In the genomic region with DNA sequence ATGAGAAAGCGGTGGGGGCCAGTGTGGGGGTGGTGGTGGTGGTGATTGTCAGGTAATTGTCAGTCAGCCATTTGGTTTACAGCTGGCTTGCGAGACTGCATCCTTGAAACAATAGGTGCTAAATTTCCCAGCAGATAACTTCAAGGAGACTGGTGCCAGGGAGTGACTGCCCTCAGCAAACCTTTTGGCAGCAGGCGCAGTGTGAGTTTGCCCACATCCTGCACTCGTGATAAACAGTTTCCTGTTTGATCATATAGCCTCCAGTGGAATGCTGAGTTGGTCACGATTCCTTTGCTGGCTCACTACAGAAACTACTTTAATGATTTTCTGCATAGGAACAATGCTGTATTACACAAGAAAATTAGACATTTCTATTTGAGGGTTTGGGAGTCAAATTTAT, we compare ENCODE assay signal across 14 cellular contexts. TPM values are rescaled to one million over a fixed set of nuclear protein-coding genes. Genes with fewer than 3 reads are reported as not detected.
DNase-seq lines count a peak whose midpoint lies in the region.
"Had no signal": no experiment of that assay in that cellular context is flagged by ENCODE, and none has a peak within 500 bp of the region (broad histone marks: within the 10 kb centered on the region; RNA-seq: fewer than 3 reads in every experiment).

No MANE protein-coding gene starts in this region.

- peak overlapping the region; percentile 70 for H3K27ac ChIP-seq in mesodermal cell (ENCODE audit: low read depth, low read length, severe bottlenecking)

- H3K4me3 Mint-ChIP-seq in activated CD4-positive, alpha-beta T cell treated with anti-CD3 and anti-CD28 coated beads, Interleukin-2, amount 10 ng/mL, durations not matched to agents 24 days and 14 days: peak overlapping the region; percentile 65
- H3K4me3 Mint-ChIP-seq: brain, nephron had no signal

- intact Hi-C loops in activated CD4-positive, alpha-beta T cell treated with anti-CD3 and anti-CD28 coated beads, Interleukin-2, amount 10 ng/mL, durations not matched to agents 24 days and 14 days (cut with micrococcal nuclease): loop anchor here (1.0 to 5.0 kb wide), 2 partner anchors 45 to 47 kb away; a partner anchor contains a TSS

- H3K4me1 ChIP-seq in mesodermal cell (ENCODE audit: control insufficient read depth, insufficient read depth, low read length, poor library complexity, severe bottlenecking): peaks cover 13% of the 10 kb centered on the region
- H3K4me1 ChIP-seq: spleen had no signal

- no peaks in the 10 kb centered on the region for H3K9me3 ChIP-seq in mesodermal cell (ENCODE audit: control insufficient read depth, low read length)
- H3K9me3 ChIP-seq: spleen had no signal

- H3K4me3 ChIP-seq in mesodermal cell (ENCODE audit: extremely low read depth, insufficient read depth, low read length, poor library complexity, severe bottlenecking): no peak overlapping the region
- H3K4me3 ChIP-seq: spleen had no signal

- in situ Hi-C loops in KBM-7 (cut with MboI; ENCODE audit: low pct_unique_long_range_greater_than_20kb, low sequenced_read_pairs): no loop called here

- H3K36me3 Mint-ChIP-seq in activated CD4-positive, alpha-beta T cell treated with anti-CD3 and anti-CD28 coated beads, Interleukin-2, amount 10 ng/mL, durations not matched to agents 24 days and 14 days (ENCODE audit: low read depth): peaks cover 5% of the 10 kb centered on the region
- H3K36me3 Mint-ChIP-seq: brain had no signal

- no peaks in the 10 kb centered on the region for H3K27me3 Mint-ChIP-seq in activated CD4-positive, alpha-beta T cell treated with anti-CD3 and anti-CD28 coated beads, Interleukin-2, amount 10 ng/mL, durations not matched to agents 24 days and 14 days
- H3K27me3 Mint-ChIP-seq: brain had no signal

- H3K27ac Mint-ChIP-seq in activated CD4-positive, alpha-beta T cell treated with anti-CD3 and anti-CD28 coated beads, Interleukin-2, amount 10 ng/mL, durations not matched to agents 24 days and 14 days: peak overlapping the region; percentile 87
- H3K27ac Mint-ChIP-seq: nephron had no signal

- 63% methylated on average over 3 of the region's 5 CpGs; no CpG with 5 or more reads in 1 of the 2 experiments for WGBS in mesodermal cell (ENCODE audit: insufficient coverage in 2 of 2), 2 experiments

- no peaks in the 10 kb centered on the region for H3K36me3 ChIP-seq in mesodermal cell (ENCODE audit: control insufficient read depth, insufficient read depth, low read length)
- H3K36me3 ChIP-seq: spleen had no signal

- H3K4me1 Mint-ChIP-seq in activated CD4-positive, alpha-beta T cell treated with anti-CD3 and anti-CD28 coated beads, Interleukin-2, amount 10 ng/mL, durations not matched to agents 24 days and 14 days: peaks cover 16% of the 10 kb centered on the region
- H3K4me1 Mint-ChIP-seq: brain, nephron had no signal

- no peaks in the 10 kb centered on the region for H3K9me3 Mint-ChIP-seq in activated CD4-positive, alpha-beta T cell treated with anti-CD3 and anti-CD28 coated beads, Interleukin-2, amount 10 ng/mL, durations not matched to agents 24 days and 14 days
- H3K9me3 Mint-ChIP-seq: brain, nephron had no signal

- DNase-seq in activated CD4-positive, alpha-beta T cell treated with anti-CD3 and anti-CD28 coated beads, Interleukin-2, amount 10 ng/mL, durations not matched to agents 24 days and 14 days: peak; percentile 70
- DNase-seq in activated CD4-positive, alpha-beta T cell treated with anti-CD3 and anti-CD28 coated beads for 1 hour: no peak
- DNase-seq in KBM-7 (peak; percentile 80), NCI-H345 treated with DMSO at 0.1 percent for 48 hours (lab: John Stamatoyannopoulos, UW; ENCODE audit: unreplicated experiment) (no peak), cerebellar cortex (ENCODE audit: low spot score) (no peak), NAMALWA (ENCODE audit: low spot score) (no peak)
- DNase-seq in activated effector memory CD4-positive, alpha-beta T cell treated with anti-CD3 and anti-CD28 coated beads, Interleukin-2, amount 50 U/mL, for 16 hours: peak; percentile 67
- DNase-seq: NCI-H510A treated with DMSO at 0.1 percent for 48 hours, spleen had no signal

RNA-seq across cellular contexts. Expression of a gene that starts 46.0 kb away (rescaled TPM):
- 253 and 257 TPM in 2 replicates for total RNA-seq in activated CD4-positive, alpha-beta T cell treated with anti-CD3 and anti-CD28 coated beads, Interleukin-2, amount 10 ng/mL, durations not matched to agents 24 days and 14 days
- 286 TPM for polyA plus RNA-seq in mesodermal cell (2013, experiment 1 of 2)
- 261 TPM for polyA plus RNA-seq in mesodermal cell (2013, experiment 2 of 2)
- total RNA-seq: MCF 10A had no signal
- polyA plus RNA-seq: keratinocyte had no signal

RNA-seq across cellular contexts. Expression of a gene that starts 47.8 kb away (rescaled TPM):
- total RNA-seq in activated CD4-positive, alpha-beta T cell treated with anti-CD3 and anti-CD28 coated beads, Interleukin-2, amount 10 ng/mL, durations not matched to agents 24 days and 14 days: 15.9 and 18.4 TPM in 2 replicates
- 6.9 TPM for polyA plus RNA-seq in mesodermal cell (2013, experiment 1 of 2)
- 7.9 TPM for polyA plus RNA-seq in mesodermal cell (2013, experiment 2 of 2)
- total RNA-seq: MCF 10A had no signal
- polyA plus RNA-seq: keratinocyte had no signal

Comparison
In these comparisons a context has a peak if more than half of its experiments do, and no peak if none do; other contexts are left out.
1. DNase-seq: peak in activated CD4-positive, alpha-beta T cell treated with anti-CD3 and anti-CD28 coated beads, Interleukin-2, amount 10 ng/mL, durations not matched to agents 24 days and 14 days (single experiment), KBM-7 (single experiment) and activated effector memory CD4-positive, alpha-beta T cell treated with anti-CD3 and anti-CD28 coated beads, Interleukin-2, amount 50 U/mL, for 16 hours (single experiment); none in activated CD4-positive, alpha-beta T cell treated with anti-CD3 and anti-CD28 coated beads for 1 hour (single experiment), NCI-H345 treated with DMSO at 0.1 percent for 48 hours (single experiment), cerebellar cortex (single experiment) and NAMALWA (single experiment).